1 cellular context compared by ENCODE assay signal in genomic region chr20:36871640-36872570, GRCh38.
A peak's percentile ranks its signal among the peaks of the same experiment; 100 is the strongest.
TF ChIP-seq lines count a peak whose summit lies in the region.

No MANE protein-coding gene starts in this region.

TF ChIP-seq in HepG2, 621 proteins besides CTCF, POLR2A, EP300 and RAD21 (continued from another document and continues in another):
- peak; percentile 67; the same call in 1 of the 2 replicates for TF ChIP-seq ZNF280D (CRISPR knock-in tag; IDR thresholded peaks at IDR 0.05)
- TF ChIP-seq ATF7-NPFF (CRISPR knock-in tag; IDR thresholded peaks at IDR 0.05; ENCODE audit: low read depth), result peak; percentile 16; the same call in 1 of the 2 replicates
- no peak for TF ChIP-seq FOXA1 (IDR thresholded peaks at IDR 0.05)
- peak; percentile 82 for TF ChIP-seq FOXA1 (CRISPR knock-in tag; IDR thresholded peaks at IDR 0.05)
- TF ChIP-seq ZNF343 (CRISPR knock-in tag; IDR thresholded peaks at IDR 0.05), result 0 out of 2 replicates have a peak, but pooled peaks have one; percentile 24
- TF ChIP-seq ZNF446 (CRISPR knock-in tag; IDR thresholded peaks at IDR 0.05), result no peak
- TF ChIP-seq ZNF850 (CRISPR knock-in tag; conservative IDR thresholded peaks at IDR 0.05), result no peak
- TF ChIP-seq PCBP2 (optimal IDR thresholded peaks at IDR 0.05; ENCODE audit: low read depth, low read length, poor library complexity, severe bottlenecking), result no peak
- no peak for TF ChIP-seq TRIM24 (CRISPR knock-in tag; IDR thresholded peaks at IDR 0.05)
- TF ChIP-seq EZH2 (conservative IDR thresholded peaks at IDR 0.05; ENCODE audit: low read depth, low read length), result no peak
- peak; percentile 82 for TF ChIP-seq ZMYM2 (CRISPR knock-in tag; IDR thresholded peaks at IDR 0.05)
- no peak; the same call in 1 of the 2 replicates for TF ChIP-seq HHEX (CRISPR knock-in tag; IDR thresholded peaks at IDR 0.05)
- TF ChIP-seq EHMT2 (IDR thresholded peaks at IDR 0.05; ENCODE audit: borderline replicate concordance, low read depth, low read length), result peak; percentile 20; the same call in 1 of the 2 replicates
- TF ChIP-seq KLF9 (CRISPR knock-in tag; IDR thresholded peaks at IDR 0.05; ENCODE audit: low read depth), result 0 out of 2 replicates have a peak, but pooled peaks have one; percentile 62
- TF ChIP-seq DMAP1 (CRISPR knock-in tag; IDR thresholded peaks at IDR 0.05), result peak; percentile 42; the same call in 1 of the 2 replicates
- TF ChIP-seq ARID5B (CRISPR knock-in tag; IDR thresholded peaks at IDR 0.05), result peak; percentile 76
- TF ChIP-seq ONECUT2 (CRISPR knock-in tag; IDR thresholded peaks at IDR 0.05), result no peak
- no peak for TF ChIP-seq POLR2AphosphoS2 (IDR thresholded peaks at IDR 0.05; ENCODE audit: low read depth, low read length)
- peak; percentile 71; the same call in 1 of the 2 replicates for TF ChIP-seq ZNF800 (CRISPR knock-in tag; IDR thresholded peaks at IDR 0.05)
- TF ChIP-seq ZNF556 (CRISPR knock-in tag; IDR thresholded peaks at IDR 0.05; ENCODE audit: borderline replicate concordance), result 0 out of 2 replicates have a peak, but pooled peaks have one; percentile 60
- 0 out of 2 replicates have a peak, but pooled peaks have one; percentile 20 for TF ChIP-seq MYC (CRISPR knock-in tag; IDR thresholded peaks at IDR 0.05; ENCODE audit: borderline replicate concordance)
- TF ChIP-seq HNRNPUL1 (IDR thresholded peaks at IDR 0.05; ENCODE audit: low read depth, low read length), result no peak
- TF ChIP-seq ZNF235 (CRISPR knock-in tag; IDR thresholded peaks at IDR 0.05; ENCODE audit: borderline replicate concordance), result no peak
- TF ChIP-seq RCOR2 (CRISPR knock-in tag; IDR thresholded peaks at IDR 0.05), result peak; percentile 62; the same call in 1 of the 2 replicates
- TF ChIP-seq ZNF710 (CRISPR knock-in tag; IDR thresholded peaks at IDR 0.05; ENCODE audit: borderline replicate concordance), result peak; percentile 60; the same call in 1 of the 2 replicates
- TF ChIP-seq SMAD3 (CRISPR knock-in tag; IDR thresholded peaks at IDR 0.05), result no peak; the same call in 1 of the 2 replicates
- TF ChIP-seq RXRA (CRISPR knock-in tag; IDR thresholded peaks at IDR 0.05), result 0 out of 2 replicates have a peak, but pooled peaks have one; percentile 73
- TF ChIP-seq SRY (CRISPR knock-in tag; IDR thresholded peaks at IDR 0.05), result peak; percentile 17; the same call in 1 of the 2 replicates
- peak; percentile 41; the same call in 1 of the 2 replicates for TF ChIP-seq AKAP8 (CRISPR knock-in tag; IDR thresholded peaks at IDR 0.05)
- no peak for TF ChIP-seq ZNF407 (CRISPR knock-in tag; IDR thresholded peaks at IDR 0.05; ENCODE audit: not compliant biosample characterization)
- peak; percentile 70; the same call in 1 of the 2 replicates for TF ChIP-seq ZNF564 (CRISPR knock-in tag; IDR thresholded peaks at IDR 0.05)
- no peak; the same call in 1 of the 2 replicates for TF ChIP-seq ZZZ3 (CRISPR knock-in tag; IDR thresholded peaks at IDR 0.05; ENCODE audit: borderline replicate concordance)
- peak; percentile 53; the same call in 1 of the 2 replicates for TF ChIP-seq SALL1 (CRISPR knock-in tag; IDR thresholded peaks at IDR 0.05)
- TF ChIP-seq KMT2A (CRISPR knock-in tag; IDR thresholded peaks at IDR 0.05), result no peak; the same call in 1 of the 2 replicates
- TF ChIP-seq RORA (CRISPR knock-in tag; IDR thresholded peaks at IDR 0.05), result no peak
- no peak for TF ChIP-seq SETDB1 (CRISPR knock-in tag; IDR thresholded peaks at IDR 0.05; ENCODE audit: borderline replicate concordance)
